17 cellular contexts compared by ENCODE assay signal in genomic region chrX:21509912-21510311, GRCh38.
DNase-seq lines count a peak whose midpoint lies in the region; ATAC-seq lines count a peak whose summit lies in the region.
"Had no signal": no experiment of that assay in that cellular context is flagged by ENCODE, and none has a peak within 500 bp of the region (broad histone marks: within the 10 kb centered on the region; RNA-seq: fewer than 3 reads in every experiment).

No MANE protein-coding gene starts in this region.

- ATAC-seq in GM18517 (IDR thresholded peaks at IDR 0.05; ENCODE audit: unreplicated experiment) (no peak), GM19463 (IDR thresholded peaks at IDR 0.05; ENCODE audit: unreplicated experiment) (no peak)
- ATAC-seq: GM12878, HepG2, left colon had no signal

- DNase-seq in NCI-H2107 treated with DMSO at 0.1 percent for 48 hours (lab: John Stamatoyannopoulos, UW; ENCODE audit: unreplicated experiment) (peak; percentile 40), NCI-H2107 (lab: John Stamatoyannopoulos, UW) (no peak), HT1080 (ENCODE audit: low read depth) (peak; percentile 83), amniotic epithelial cell (ENCODE audit: low read depth) (peak; percentile 1), kidney tubule cell (ENCODE audit: low spot score) (peak; percentile 1)
- no peak for DNase-seq in activated effector memory CD4-positive, alpha-beta T cell treated with Interleukin-2 at 50 U/mL for 16 hours
- DNase-seq: ACHN; activated CD4-positive, alpha-beta T cell treated with anti-CD3 and anti-CD28 coated beads, Interleukin-2, amount 10 ng/mL, durations not matched to agents 24 days and 14 days; activated naive CD4-positive, alpha-beta T cell treated with Interleukin-2 at 50 U/mL for 16 hours; CD4-positive, alpha-beta memory T cell; hippocampal formation; left colon; MG63 had no signal

Comparison
In these comparisons a context has a peak if more than half of its experiments do, and no peak if none do; other contexts are left out.
1. DNase-seq: peak in NCI-H2107 treated with DMSO at 0.1 percent for 48 hours (single experiment), HT1080 (single experiment), amniotic epithelial cell (single experiment) and kidney tubule cell (single experiment); none in NCI-H2107 (single experiment) and activated effector memory CD4-positive, alpha-beta T cell treated with Interleukin-2 at 50 U/mL for 16 hours (single experiment).